8 cellular contexts compared by ENCODE assay signal in genomic region chr2:70523996-70524965, GRCh38. TPM values are rescaled to one million over a fixed set of nuclear protein-coding genes. Genes with fewer than 3 reads are reported as not detected.
DNase-seq lines count a peak whose midpoint lies in the region; ATAC-seq and TF ChIP-seq lines count a peak whose summit lies in the region.

No MANE protein-coding gene starts in this region.

- H3K4me3 ChIP-seq in astrocyte of the cerebellum (ENCODE audit: low read depth, low read length) = no peak overlapping the region
- H3K4me3 ChIP-seq in lower lobe of right lung = no peak overlapping the region

- no peaks in the 10 kb centered on the region for H3K36me3 ChIP-seq in lower lobe of right lung

- H3K9me3 ChIP-seq in lower lobe of right lung = no peaks in the 10 kb centered on the region

- H3K27me3 ChIP-seq in lower lobe of right lung (ENCODE audit: low read depth) = no peaks in the 10 kb centered on the region

- H3K27ac ChIP-seq in lower lobe of right lung = peak overlapping the region; percentile 53

- ATAC-seq in lower lobe of right lung = peak; percentile 90 to 93
- ATAC-seq in GM21447 (IDR thresholded peaks at IDR 0.05; ENCODE audit: unreplicated experiment) = no peak
- ATAC-seq in HG03139 (IDR thresholded peaks at IDR 0.05; ENCODE audit: unreplicated experiment) = no peak

- in situ Hi-C loops in Caki2 (cut with HindIII; ENCODE audit: low pct_unique_long_range_greater_than_20kb, low sequenced_read_pairs) (no loop called here), astrocyte of the cerebellum (cut with HindIII; ENCODE audit: low sequenced_read_pairs) (no loop called here), GM13977 (cut with MboI; ENCODE audit: low pct_unique_long_range_greater_than_20kb, low sequenced_read_pairs, unreplicated experiment) (no loop called here)

- H3K4me1 ChIP-seq in lower lobe of right lung = peaks cover 27% of the 10 kb centered on the region

- intact Hi-C loops in lower lobe of right lung (cut with DNase I) = no loop called here

- TF ChIP-seq CTCF in astrocyte of the cerebellum (IDR thresholded peaks at IDR 0.05; ENCODE audit: low read depth, low read length, missing control alignments) (no peak), lower lobe of right lung (IDR thresholded peaks at IDR 0.05) (no peak), GM13977 (IDR thresholded peaks at IDR 0.05; ENCODE audit: extremely low read depth, insufficient read depth, missing control alignments) (no peak)

- DNase-seq in Caki2 (ENCODE audit: low read depth) (peak; percentile 96), NOMO-1 (lab: John Stamatoyannopoulos, UW; ENCODE audit: unreplicated experiment in 2 of 2) (peak; percentile 75 to 88), astrocyte of the cerebellum (ENCODE audit: low read depth) (peak; percentile 26), lower lobe of right lung (peak; percentile 77), mesenteric fat pad (ENCODE audit: low spot score) (no peak), GM13977 (ENCODE audit: low spot score) (no peak)

RNA-seq across cellular contexts. Expression of gene TGFA, which starts 29.3 kb away (rescaled TPM):
- total RNA-seq in Caki2 (2014; rRNA removed; shearing (Covaris generic); ENCODE audit: low replicate concordance) = 84.3 and 116 TPM in 2 replicates
- total RNA-seq in lower lobe of right lung = 8.2 TPM
- total RNA-seq in mesenteric fat pad = 2.2 TPM

Comparison
In these comparisons a context has a peak if more than half of its experiments do, and no peak if none do; other contexts are left out.
1. DNase-seq: peak in Caki2 (single experiment), NOMO-1 (2 of 2), astrocyte of the cerebellum (single experiment) and lower lobe of right lung (single experiment); none in mesenteric fat pad (single experiment) and GM13977 (single experiment).
2. ATAC-seq: peak in lower lobe of right lung (2 of 2); none in GM21447 (single experiment) and HG03139 (single experiment).